In the genomic region with DNA sequence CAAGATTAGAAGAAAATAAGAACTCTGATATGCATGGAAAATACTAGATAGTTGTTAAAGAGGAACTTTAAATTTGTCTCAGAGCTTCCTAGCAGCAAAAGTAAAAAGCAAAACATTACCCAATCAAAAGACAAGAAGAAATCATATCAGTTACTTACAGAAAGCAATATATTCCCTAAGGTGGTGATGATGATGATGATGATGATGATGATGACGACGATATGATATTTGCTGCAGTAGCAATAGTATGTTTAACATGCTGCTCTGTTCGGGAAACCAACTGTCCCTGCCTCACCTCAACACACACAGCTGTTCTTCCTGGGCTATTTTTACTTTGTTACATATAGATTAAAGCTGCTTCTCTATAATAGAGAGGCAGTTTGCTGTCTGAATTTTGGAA, we compare ENCODE assay signal across 1 cellular context.
TF ChIP-seq lines count a peak whose summit lies in the region.

No MANE protein-coding gene starts in this region.

TF ChIP-seq in A549, 52 proteins besides CTCF, POLR2A, EP300 and RAD21 (continued from another document):
- TF ChIP-seq PHF8 (IDR thresholded peaks at IDR 0.05; ENCODE audit: borderline replicate concordance, low read depth): no peak
- no peak for TF ChIP-seq SMC3 (IDR thresholded peaks at IDR 0.05)
- TF ChIP-seq HOXB5 (CRISPR knock-in tag; IDR thresholded peaks at IDR 0.05): no peak
- TF ChIP-seq KDM1A (IDR thresholded peaks at IDR 0.05; ENCODE audit: low read depth): no peak
- no peak for TF ChIP-seq NR3C1 (IDR thresholded peaks at IDR 0.05)
- TF ChIP-seq, protein P1, sequence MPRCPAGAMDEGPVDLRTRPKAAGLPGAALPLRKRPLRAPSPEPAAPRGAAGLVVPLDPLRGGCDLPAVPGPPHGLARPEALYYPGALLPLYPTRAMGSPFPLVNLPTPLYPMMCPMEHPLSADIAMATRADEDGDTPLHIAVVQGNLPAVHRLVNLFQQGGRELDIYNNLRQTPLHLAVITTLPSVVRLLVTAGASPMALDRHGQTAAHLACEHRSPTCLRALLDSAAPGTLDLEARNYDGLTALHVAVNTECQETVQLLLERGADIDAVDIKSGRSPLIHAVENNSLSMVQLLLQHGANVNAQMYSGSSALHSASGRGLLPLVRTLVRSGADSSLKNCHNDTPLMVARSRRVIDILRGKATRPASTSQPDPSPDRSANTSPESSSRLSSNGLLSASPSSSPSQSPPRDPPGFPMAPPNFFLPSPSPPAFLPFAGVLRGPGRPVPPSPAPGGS (IDR thresholded peaks at IDR 0.05): no peak
- TF ChIP-seq, protein P2, sequence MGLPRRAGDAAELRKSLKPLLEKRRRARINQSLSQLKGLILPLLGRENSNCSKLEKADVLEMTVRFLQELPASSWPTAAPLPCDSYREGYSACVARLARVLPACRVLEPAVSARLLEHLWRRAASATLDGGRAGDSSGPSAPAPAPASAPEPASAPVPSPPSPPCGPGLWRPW (IDR thresholded peaks at IDR 0.05): no peak
- TF ChIP-seq JUN (IDR thresholded peaks at IDR 0.05): no peak
- TF ChIP-seq CHD2 (IDR thresholded peaks at IDR 0.05; ENCODE audit: low read length, partially characterized antibody): no peak
- no peak for TF ChIP-seq ZNF302 (CRISPR knock-in tag; IDR thresholded peaks at IDR 0.05)
- TF ChIP-seq, protein P3, sequence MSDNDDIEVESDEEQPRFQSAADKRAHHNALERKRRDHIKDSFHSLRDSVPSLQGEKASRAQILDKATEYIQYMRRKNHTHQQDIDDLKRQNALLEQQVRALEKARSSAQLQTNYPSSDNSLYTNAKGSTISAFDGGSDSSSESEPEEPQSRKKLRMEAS (IDR thresholded peaks at IDR 0.05): no peak
- TF ChIP-seq HOXA7 (CRISPR knock-in tag; IDR thresholded peaks at IDR 0.05): no peak
